Comparison of ENCODE assay signal across 17 cellular contexts in the genomic region with DNA sequence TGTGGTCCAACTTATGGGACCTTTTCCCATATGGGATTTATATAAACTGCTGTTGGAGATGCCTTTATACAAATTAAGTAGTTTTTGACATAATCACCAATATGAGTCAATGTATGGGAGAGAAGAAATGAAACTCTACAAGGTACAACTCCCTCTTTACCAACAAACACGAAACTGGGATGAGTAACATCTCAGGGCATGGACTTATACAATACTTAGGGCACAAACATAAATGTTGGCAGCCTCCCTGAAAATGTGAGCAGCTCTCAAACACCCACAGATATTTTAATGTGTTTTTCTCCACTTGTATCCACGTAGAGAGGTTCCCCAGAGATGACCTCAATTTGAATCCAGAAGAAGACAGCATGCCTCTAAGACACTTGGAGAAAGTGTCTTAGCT.
A peak's percentile ranks its signal among the peaks of the same experiment; 100 is the strongest.
DNase-seq lines count a peak whose midpoint lies in the region; ATAC-seq, FAIRE-seq and TF ChIP-seq lines count a peak whose summit lies in the region.
"Had no signal": no experiment of that assay in that cellular context is flagged by ENCODE, and none has a peak within 500 bp of the region (broad histone marks: within the 10 kb centered on the region; RNA-seq: fewer than 3 reads in every experiment).

No MANE protein-coding gene starts in this region.

- no peak overlapping the region for H3K4ac ChIP-seq in IMR-90 (ENCODE audit: low read depth, low read length)

- WGBS in IMR-90 (ENCODE audit: extremely low coverage in 2 of 2, insufficient read length in 1 of 2), 2 experiments, result no CpG with 5 or more reads among the region's 2 CpGs
- 75 to 88% methylated on average over 2 of the region's 2 CpGs for WGBS in testis, 2 donors

- no peak overlapping the region for H3K14ac ChIP-seq in IMR-90 (replicated peaks; ENCODE audit: low read depth, low read length)

- no peak overlapping the region for H2BK15ac ChIP-seq in IMR-90 (ENCODE audit: low read depth, low read length)

- POLR2A ChIA-PET in IMR-90 (lab: Charles Lee; ENCODE audit: unreplicated experiment), result no interaction called here

- dilution Hi-C loops in IMR-90 (cut with HindIII; ENCODE audit: low sequenced_read_pairs, unreplicated experiment), result no loop called here

- no peak overlapping the region for H4K5ac ChIP-seq in IMR-90 (ENCODE audit: low read depth, low read length)

- no peak for TF ChIP-seq RAD21 in IMR-90 (IDR thresholded peaks at IDR 0.05; ENCODE audit: low read length)

- H2BK120ac ChIP-seq in IMR-90 (ENCODE audit: low read depth, low read length), result no peak overlapping the region

- H2BK20ac ChIP-seq in IMR-90 (ENCODE audit: low read depth, low read length), result no peak overlapping the region

- no peaks in the 10 kb centered on the region for H3K9me3 ChIP-seq in IMR-90 (ENCODE audit: control insufficient read depth, insufficient read depth, low read length)
- no peaks in the 10 kb centered on the region for H3K9me3 ChIP-seq in testis
- H3K9me3 ChIP-seq: A549, BE2C had no signal

- H3K36me3 ChIP-seq in IMR-90 (ENCODE audit: control insufficient read depth, insufficient read depth, low read length) (no peaks in the 10 kb centered on the region), bronchial epithelial cell (ENCODE audit: control insufficient read depth, insufficient read depth, low read length) (no peaks in the 10 kb centered on the region), testis (ENCODE audit: low read depth, missing control alignments) (no peaks in the 10 kb centered on the region)
- H3K36me3 ChIP-seq: BE2C had no signal

- ATAC-seq in IMR-90 (ENCODE audit: low read depth) (no peak), HG02852 (IDR thresholded peaks at IDR 0.05; ENCODE audit: unreplicated experiment) (no peak)
- ATAC-seq: A549, HepG2 had no signal

- H3K27me3 ChIP-seq in IMR-90 (ENCODE audit: control insufficient read depth, insufficient read depth, low read length) (no peaks in the 10 kb centered on the region), bronchial epithelial cell (ENCODE audit: control insufficient read depth, insufficient read depth, low read length) (no peaks in the 10 kb centered on the region), testis (no peaks in the 10 kb centered on the region)
- H3K27me3 ChIP-seq: BE2C had no signal

- no peak overlapping the region for H4K8ac ChIP-seq in IMR-90 (ENCODE audit: low read depth in 2 of 2, low read length in 2 of 2)

- no peak for TF ChIP-seq POLR2A in IMR-90 (IDR thresholded peaks at IDR 0.05; ENCODE audit: low read depth, low read length)
- no peak for TF ChIP-seq POLR2A in testis (IDR thresholded peaks at IDR 0.05)

- intact Hi-C loops in IMR-90 (cut with micrococcal nuclease), result no loop called here
- intact Hi-C loops in testis (cut with DNase I; ENCODE audit: low total_unique reads), result no loop called here

- no peaks in the 10 kb centered on the region for H3K4me1 ChIP-seq in IMR-90 (ENCODE audit: control insufficient read depth, insufficient read depth, low read length)
- H3K4me1 ChIP-seq in testis, result no peaks in the 10 kb centered on the region
- H3K4me1 ChIP-seq: A549, BE2C had no signal

- TF ChIP-seq CTCF in IMR-90 (conservative IDR thresholded peaks at IDR 0.05; ENCODE audit: low read depth, low read length), result no peak
- TF ChIP-seq CTCF in bronchial epithelial cell (IDR thresholded peaks at IDR 0.05; ENCODE audit: insufficient read depth, low read length, severe bottlenecking), result no peak
- no peak for TF ChIP-seq CTCF in fibroblast of mammary gland (conservative IDR thresholded peaks at IDR 0.05; ENCODE audit: control insufficient read depth, insufficient read depth, low read depth, low read length)
- TF ChIP-seq CTCF in testis (IDR thresholded peaks at IDR 0.05), result no peak

- H3K4me3 ChIP-seq in IMR-90 (ENCODE audit: insufficient read depth, low read depth, low read length) (no peak overlapping the region), bronchial epithelial cell (ENCODE audit: low read depth, low read length) (no peak overlapping the region), fibroblast of mammary gland (ENCODE audit: control insufficient read depth, low read depth, low read length) (no peak overlapping the region), testis (no peak overlapping the region)
- H3K4me3 ChIP-seq: A549 had no signal

- no peak overlapping the region for H2AFZ ChIP-seq in IMR-90 (replicated peaks; ENCODE audit: low read length, poor library complexity)

- H2AK5ac ChIP-seq in IMR-90 (ENCODE audit: low read depth, low read length), result no peak overlapping the region

- CTCF ChIA-PET in IMR-90 (lab: Yijun Ruan, JAX), result no interaction called here

- H2BK5ac ChIP-seq in IMR-90 (ENCODE audit: low read depth, low read length, poor library complexity, severe bottlenecking), result no peak overlapping the region

- H3K9ac ChIP-seq in IMR-90 (ENCODE audit: low read depth, low read length), result no peak overlapping the region

- H3K23ac ChIP-seq in IMR-90 (ENCODE audit: low read depth, low read length), result no peak overlapping the region

- H2AK9ac ChIP-seq in IMR-90 (replicated peaks; ENCODE audit: low read depth, low read length, poor library complexity), result no peak overlapping the region

- peak; percentile 35 for DNase-seq in IMR-90
- peak; percentile 25 for DNase-seq in bronchial epithelial cell (ENCODE audit: low read depth)
- DNase-seq in fibroblast of mammary gland (ENCODE audit: low read depth), result peak; percentile 30
- DNase-seq in SHP77 treated with DMSO at 0.1 percent for 48 hours (lab: John Stamatoyannopoulos, UW), result no peak
- DNase-seq in NCI-H1436 (lab: John Stamatoyannopoulos, UW), result no peak
- no peak for DNase-seq in testis
- DNase-seq: BE2C; CD4-positive, alpha-beta memory T cell; DMS79 treated with DMSO at 0.1 percent for 48 hours; GDM1; HCEC 1CT; HFFc6 had no signal

- BruUV-seq in IMR-90 (replicated peaks; lab: Mats Ljungman, UMichigan), result no TSS peak

- H3K27ac ChIP-seq in IMR-90 (ENCODE audit: insufficient read depth, low read length) (no peak overlapping the region), testis (no peak overlapping the region)
- H3K27ac ChIP-seq: A549, C4-2B had no signal

- in situ Hi-C loops in IMR-90 (cut with MboI; ENCODE audit: low sequenced_read_pairs), result no loop called here

- FAIRE-seq in bronchial epithelial cell (lab: Jason Lieb, UNC), result no peak
- FAIRE-seq: A549, HepG2, HTR-8/SVneo had no signal

- no peak overlapping the region for H3K56ac ChIP-seq in IMR-90 (ENCODE audit: extremely low read depth, insufficient read depth, low read length)

- peaks cover 4% of the 10 kb centered on the region; the same call in 1 of the 2 replicates for H4K20me1 ChIP-seq in IMR-90 (ENCODE audit: insufficient read depth, low read length)

- H3K9me1 ChIP-seq in IMR-90 (ENCODE audit: insufficient read depth, low read length), result no peaks in the 10 kb centered on the region

- peaks cover 32 to 64% of the 10 kb centered on the region in 2 experiments for H3K79me1 ChIP-seq in IMR-90 (ENCODE audit: low read depth in 1 of 2, low read length in 2 of 2)

- H4K91ac ChIP-seq in IMR-90 (ENCODE audit: insufficient read depth, low read depth, low read length), result no peak overlapping the region

- H3K4me2 ChIP-seq in IMR-90 (ENCODE audit: low read depth, low read length), result no peak overlapping the region
- H3K4me2 ChIP-seq: A549 had no signal

- no peak overlapping the region for H3K18ac ChIP-seq in IMR-90 (ENCODE audit: low read depth, low read length)

TF ChIP-seq in IMR-90, 13 proteins besides CTCF, POLR2A, EP300 and RAD21:
- TF ChIP-seq MXI1 (IDR thresholded peaks at IDR 0.05; ENCODE audit: borderline replicate concordance, low read depth, low read length) (no peak), BHLHE40 (IDR thresholded peaks at IDR 0.05; ENCODE audit: low read depth, low read length) (no peak), MAFK (IDR thresholded peaks at IDR 0.05; ENCODE audit: low read depth, low read length) (no peak), CEBPB (IDR thresholded peaks at IDR 0.05; ENCODE audit: low read depth, low read length) (no peak)

Comparison
In these comparisons a context has a peak if more than half of its experiments do, and no peak if none do; other contexts are left out.
1. DNase-seq: peak in IMR-90 (single experiment), bronchial epithelial cell (single experiment) and fibroblast of mammary gland (single experiment); none in SHP77 treated with DMSO at 0.1 percent for 48 hours (single experiment), NCI-H1436 (single experiment) and testis (single experiment).